In genomic region chr3:172082820-172083513, GRCh38 we compare ENCODE assay signal across 18 cellular contexts. TPM values are rescaled to one million over a fixed set of nuclear protein-coding genes. Genes with fewer than 3 reads are reported as not detected.
DNase-seq lines count a peak whose midpoint lies in the region; ATAC-seq and TF ChIP-seq lines count a peak whose summit lies in the region.
"Had no signal": no experiment of that assay in that cellular context is flagged by ENCODE, and none has a peak within 500 bp of the region (broad histone marks: within the 10 kb centered on the region; RNA-seq: fewer than 3 reads in every experiment).

No MANE protein-coding gene starts in this region.

- H3K4me3 Mint-ChIP-seq in MCF 10A (ENCODE audit: unreplicated experiment) (no peak overlapping the region), neural progenitor cell (no peak overlapping the region)
- H3K4me3 Mint-ChIP-seq: activated naive CD8-positive, alpha-beta T cell treated with anti-CD3 and anti-CD28 coated beads, Interleukin-2, amount 10 ng/mL, durations not matched to agents 7 days and 5 days; CD8-positive, alpha-beta memory T cell; T-cell had no signal

- peak overlapping the region; percentile 25 for H3K9ac ChIP-seq in fibroblast of lung (ENCODE audit: insufficient read depth, low read length)
- H3K9ac ChIP-seq in neural progenitor cell: no peak overlapping the region

- H3K27me3 Mint-ChIP-seq in MCF 10A (ENCODE audit: insufficient read depth, unreplicated experiment): no peaks in the 10 kb centered on the region
- no peaks in the 10 kb centered on the region for H3K27me3 Mint-ChIP-seq in neural progenitor cell (ENCODE audit: insufficient read depth, low read depth)
- H3K27me3 Mint-ChIP-seq: activated naive CD8-positive, alpha-beta T cell treated with anti-CD3 and anti-CD28 coated beads, Interleukin-2, amount 10 ng/mL, durations not matched to agents 7 days and 5 days; CD8-positive, alpha-beta memory T cell; T-cell had no signal

- no peaks in the 10 kb centered on the region for H3K9me3 ChIP-seq in breast epithelium
- H3K9me3 ChIP-seq in fibroblast of lung (ENCODE audit: control insufficient read depth, insufficient read depth, low read depth, low read length): no peaks in the 10 kb centered on the region
- H3K9me3 ChIP-seq in neural progenitor cell (ENCODE audit: low read depth): no peaks in the 10 kb centered on the region
- H3K9me3 ChIP-seq in upper lobe of right lung: no peaks in the 10 kb centered on the region
- H3K9me3 ChIP-seq in adrenal gland (replicated peaks in 1 of 3): no peaks in the 10 kb centered on the region
- H3K9me3 ChIP-seq: prostate gland had no signal

- H3K4me2 ChIP-seq in fibroblast of lung (ENCODE audit: extremely low read depth, insufficient read depth, low read length) (no peak overlapping the region), neural progenitor cell (no peak overlapping the region)

- peak overlapping the region; percentile 73 to 75 for H3K27ac ChIP-seq in breast epithelium
- H3K27ac ChIP-seq in fibroblast of lung (ENCODE audit: insufficient read depth, low read length): peak overlapping the region; percentile 80
- H3K27ac ChIP-seq in neural progenitor cell: no peak overlapping the region
- H3K27ac ChIP-seq in upper lobe of right lung: peak overlapping the region; percentile 39
- H3K27ac ChIP-seq in adrenal gland: peak overlapping the region in 2 of 5 donors; percentile 60 to 74

- H3K4me3 ChIP-seq in breast epithelium: no peak overlapping the region
- no peak overlapping the region for H3K4me3 ChIP-seq in fibroblast of lung (replicated peaks in 1 of 4; ENCODE audit: control extremely low read depth in 1 of 4, insufficient read depth in 1 of 4, low read depth in 3 of 4, low read length in 4 of 4)
- H3K4me3 ChIP-seq in neural progenitor cell: no peak overlapping the region
- no peak overlapping the region for H3K4me3 ChIP-seq in upper lobe of right lung
- no peak overlapping the region for H3K4me3 ChIP-seq in adrenal gland
- H3K4me3 ChIP-seq: K562, prostate gland had no signal

- H2AFZ ChIP-seq in fibroblast of lung (ENCODE audit: low read length): no peak overlapping the region
- no peak overlapping the region for H2AFZ ChIP-seq in neural progenitor cell (replicated peaks)

- intact Hi-C loops in breast epithelium (cut with DNase I; ENCODE audit: low total_unique reads): no loop called here
- intact Hi-C loops in MCF 10A (cut with micrococcal nuclease): no loop called here
- intact Hi-C loops in upper lobe of right lung (cut with DNase I): no loop called here
- intact Hi-C loops in adrenal gland (cut with DNase I): no loop called here

- H3K9me3 Mint-ChIP-seq in MCF 10A (ENCODE audit: unreplicated experiment) (no peaks in the 10 kb centered on the region), neural progenitor cell (peaks cover 26% of the 10 kb centered on the region)
- H3K9me3 Mint-ChIP-seq: CD8-positive, alpha-beta memory T cell; T-cell had no signal

- H3K4me1 ChIP-seq in breast epithelium (peaks cover 0 to 8% of the 10 kb centered on the region in 2 donors), fibroblast of lung (ENCODE audit: control insufficient read depth, extremely low read depth, insufficient read depth, low read length) (peaks cover 8% of the 10 kb centered on the region), neural progenitor cell (no peaks in the 10 kb centered on the region), upper lobe of right lung (peaks cover 27% of the 10 kb centered on the region), adrenal gland (replicated peaks in 1 of 2) (peaks cover 20 to 72% of the 10 kb centered on the region in 2 donors)
- H3K4me1 ChIP-seq: prostate gland had no signal

- H3F3A ChIP-seq in neural progenitor cell (ENCODE audit: low read depth): no peaks in the 10 kb centered on the region

- H3K27ac Mint-ChIP-seq in MCF 10A (ENCODE audit: low read depth, unreplicated experiment) (no peak overlapping the region), neural progenitor cell (peak overlapping the region; percentile 57)
- H3K27ac Mint-ChIP-seq: activated naive CD8-positive, alpha-beta T cell treated with anti-CD3 and anti-CD28 coated beads, Interleukin-2, amount 10 ng/mL, durations not matched to agents 7 days and 5 days; T-cell had no signal

- no peaks in the 10 kb centered on the region for H3K36me3 ChIP-seq in breast epithelium
- H3K36me3 ChIP-seq in fibroblast of lung (ENCODE audit: control insufficient read depth, insufficient read depth, low read length): no peaks in the 10 kb centered on the region
- no peaks in the 10 kb centered on the region for H3K36me3 ChIP-seq in neural progenitor cell
- H3K36me3 ChIP-seq in upper lobe of right lung: peaks cover 7% of the 10 kb centered on the region
- peaks cover 0 to 5% of the 10 kb centered on the region in 2 donors for H3K36me3 ChIP-seq in adrenal gland (replicated peaks in 1 of 2)
- H3K36me3 ChIP-seq: prostate gland had no signal

- H3K79me2 ChIP-seq in fibroblast of lung (ENCODE audit: control insufficient read depth, insufficient read depth, low read length): peaks cover 81% of the 10 kb centered on the region
- H3K79me2 ChIP-seq in neural progenitor cell (ENCODE audit: low read depth): peaks cover 86% of the 10 kb centered on the region

- TF ChIP-seq POLR2A in breast epithelium (IDR thresholded peaks at IDR 0.05) (no peak), adrenal gland (IDR thresholded peaks at IDR 0.05) (no peak)

- no peaks in the 10 kb centered on the region for H4K20me1 ChIP-seq in fibroblast of lung (ENCODE audit: control insufficient read depth, extremely low read depth, insufficient read depth, low read length)
- H4K20me1 ChIP-seq in neural progenitor cell (ENCODE audit: low read depth): no peaks in the 10 kb centered on the region

- H3K27me3 ChIP-seq in breast epithelium: no peaks in the 10 kb centered on the region
- no peaks in the 10 kb centered on the region for H3K27me3 ChIP-seq in fibroblast of lung (ENCODE audit: control insufficient read depth, insufficient read depth, low read length)
- H3K27me3 ChIP-seq in neural progenitor cell: no peaks in the 10 kb centered on the region
- no peaks in the 10 kb centered on the region for H3K27me3 ChIP-seq in upper lobe of right lung
- H3K27me3 ChIP-seq in adrenal gland: no peaks in the 10 kb centered on the region

- TF ChIP-seq CTCF in breast epithelium (IDR thresholded peaks at IDR 0.05): no peak
- no peak for TF ChIP-seq CTCF in MCF 10A (IDR thresholded peaks at IDR 0.05; ENCODE audit: unreplicated experiment)
- no peak for TF ChIP-seq CTCF in fibroblast of lung (conservative IDR thresholded peaks at IDR 0.05 in 1 of 2, IDR thresholded peaks at IDR 0.05 in 1 of 2; ENCODE audit: low read depth in 1 of 2, low read length in 2 of 2)
- no peak for TF ChIP-seq CTCF in neural progenitor cell (IDR thresholded peaks at IDR 0.05)
- no peak for TF ChIP-seq CTCF in upper lobe of right lung (IDR thresholded peaks at IDR 0.05)
- no peak for TF ChIP-seq CTCF in adrenal gland (IDR thresholded peaks at IDR 0.05)

- H3K36me3 Mint-ChIP-seq in MCF 10A (ENCODE audit: insufficient read depth, unreplicated experiment): peaks cover 17% of the 10 kb centered on the region
- peaks cover 59% of the 10 kb centered on the region for H3K36me3 Mint-ChIP-seq in neural progenitor cell

- CTCF ChIA-PET in MCF 10A (lab: Yijun Ruan, JAX): interaction anchor here (0.5 to 1.1 kb wide), 2 partner anchors 17 to 32 kb away, joined by 3 read pairs; no protein-coding TSS in a partner anchor

- DNase-seq in breast epithelium (ENCODE audit: low spot score in 2 of 2) (no peak), MCF 10A (ENCODE audit: unreplicated experiment) (no peak), fibroblast of lung (ENCODE audit: low read depth in 2 of 2) (no peak), neural progenitor cell (ENCODE audit: low spot score) (no peak), upper lobe of right lung (no peak), 8988T (no peak), adrenal gland (no peak)
- DNase-seq: activated naive CD8-positive, alpha-beta T cell treated with anti-CD3 and anti-CD28 coated beads, Interleukin-2, amount 10 ng/mL, durations not matched to agents 7 days and 5 days; activated T-cell treated with anti-CD3 and anti-CD28 coated beads, Interleukin-2, amount 50 U/mL, for 1 hour; CD8-positive, alpha-beta memory T cell; NCI-H1436; NCI-H226; stimulated activated CD4-positive, alpha-beta T cell treated with anti-CD3 and anti-CD28 coated beads, Interleukin-4, amount 100 ng/mL, for 24 hours; T-cell had no signal

- 88 to 96% (median 95%) methylated on average over 5 of the region's 5 CpGs for WGBS in adrenal gland, 4 donors

- no peak for ATAC-seq in upper lobe of right lung
- ATAC-seq in GM21360 (IDR thresholded peaks at IDR 0.05; ENCODE audit: unreplicated experiment): no peak
- ATAC-seq: esophagus mucosa, K562, T-cell had no signal

- POLR2A ChIA-PET in MCF 10A (lab: Yijun Ruan, JAX): interaction anchor here (0.8 to 1.8 kb wide), 5 partner anchors 14 to 41 kb away, joined by 3 to 10 read pairs (median 4); no protein-coding TSS in a partner anchor

- no TSS peak for BruUV-seq in MCF 10A (replicated peaks; lab: Mats Ljungman, UMichigan)

- H3K4me1 Mint-ChIP-seq in MCF 10A (ENCODE audit: insufficient read depth, unreplicated experiment) (peaks cover 36% of the 10 kb centered on the region), neural progenitor cell (peaks cover 17% of the 10 kb centered on the region)

RNA-seq across cellular contexts. Expression of gene FNDC3B, which starts 43.6 kb away (rescaled TPM):
- total RNA-seq in breast epithelium: 100 to 1,000 TPM; 131 to 172 (median 149) TPM
- 149 TPM in 2 replicates for total RNA-seq in MCF 10A (2022)
- total RNA-seq in fibroblast of lung: 47.5 and 76.8 TPM in 2 replicates
- polyA plus RNA-seq in fibroblast of lung: 19.5 and 26.1 TPM in 2 replicates
- 41.6 and 71.2 TPM in 2 replicates for polyA plus RNA-seq in fibroblast of lung (2012)
- 279 and 321 TPM in 2 replicates for polyA minus RNA-seq in fibroblast of lung (ENCODE audit: low replicate concordance)
- 29.5 and 33.9 TPM in 2 replicates for total RNA-seq in neural progenitor cell (ENCODE audit: low replicate concordance)
- total RNA-seq in upper lobe of right lung: 160 TPM
- total RNA-seq in adrenal gland: 100 to 1,000 TPM in 6 of 8 donors, 10 to 100 TPM in 2; 66.6 to 228 (median 128) TPM
- polyA plus RNA-seq in adrenal gland: 100 to 1,000 TPM in 1 of 3 donors, 10 to 100 TPM in 1, 1 to 10 TPM in 1; 9.9 to 124 (median 15.2) TPM
